Comparison of ENCODE assay signal across 15 cellular contexts in genomic region chr7:148584154-148584827, GRCh38. TPM values are rescaled to one million over a fixed set of nuclear protein-coding genes. Genes with fewer than 3 reads are reported as not detected.
DNase-seq lines count a peak whose midpoint lies in the region; ATAC-seq and TF ChIP-seq lines count a peak whose summit lies in the region.
"Had no signal": no experiment of that assay in that cellular context is flagged by ENCODE, and none has a peak within 500 bp of the region (broad histone marks: within the 10 kb centered on the region; RNA-seq: fewer than 3 reads in every experiment).

No MANE protein-coding gene starts in this region.

- 45% methylated on average over 5 of the region's 5 CpGs for WGBS in upper lobe of left lung, 2 donors

- TF ChIP-seq EP300 in upper lobe of left lung (IDR thresholded peaks at IDR 0.05): no peak

- no peaks in the 10 kb centered on the region for H3K4me1 Mint-ChIP-seq in chondrocyte (ENCODE audit: low read depth)

- H3K4me3 ChIP-seq in GM06990 (replicated peaks; ENCODE audit: low read depth, low read length): no peak overlapping the region
- H3K4me3 ChIP-seq in upper lobe of left lung: no peak overlapping the region
- H3K4me3 ChIP-seq: K562 had no signal

- DNase-seq in GM06990 (ENCODE audit: extremely low read depth, insufficient read length): peak; percentile 54
- DNase-seq in upper lobe of left lung: no peak
- no peak for DNase-seq in NCI-H2029 treated with DMSO at 0.1 percent for 48 hours (lab: John Stamatoyannopoulos, UW)
- no peak for DNase-seq in cerebellar nuclear complex (lab: John Stamatoyannopoulos, UW)
- no peak for DNase-seq in chondrocyte (ENCODE audit: low spot score)
- DNase-seq: activated naive CD4-positive, alpha-beta T cell treated with anti-CD3 and anti-CD28 coated beads, Interleukin-2, amount 50 U/mL, for 16 hours; COR-L47; NCI-H524 treated with DMSO at 0.1 percent for 48 hours; stimulated activated CD4-positive, alpha-beta T cell treated with anti-CD3 and anti-CD28 coated beads, Interleukin-2, amount 100 ng/mL, for 24 hours; trophoblast cell had no signal

- H3K9me3 Mint-ChIP-seq in chondrocyte (ENCODE audit: low read depth): no peaks in the 10 kb centered on the region
- H3K9me3 Mint-ChIP-seq: nephron had no signal

- no peaks in the 10 kb centered on the region; the same call in 1 of the 2 replicates for H3K27me3 ChIP-seq in GM06990 (replicated peaks; ENCODE audit: control insufficient read depth, insufficient read depth, low read length)
- H3K27me3 ChIP-seq in upper lobe of left lung: no peaks in the 10 kb centered on the region

- TF ChIP-seq CTCF in GM06990 (IDR thresholded peaks at IDR 0.05; ENCODE audit: insufficient read depth, low read length, poor library complexity, severe bottlenecking) (no peak), upper lobe of left lung (IDR thresholded peaks at IDR 0.05) (no peak), chondrocyte (IDR thresholded peaks at IDR 0.05) (no peak)

- H3K4me1 ChIP-seq in upper lobe of left lung: no peaks in the 10 kb centered on the region

- H3K27ac Mint-ChIP-seq in chondrocyte (ENCODE audit: unreplicated experiment): no peak overlapping the region
- H3K27ac Mint-ChIP-seq: nephron had no signal

- peaks cover 39% of the 10 kb centered on the region for H3K27me3 Mint-ChIP-seq in chondrocyte (ENCODE audit: low read depth)

- ATAC-seq in GM18870 (IDR thresholded peaks at IDR 0.05; ENCODE audit: unreplicated experiment) (peak; percentile 98), HG02623 (IDR thresholded peaks at IDR 0.05; ENCODE audit: unreplicated experiment) (peak; percentile 93), HG03521 (IDR thresholded peaks at IDR 0.05; ENCODE audit: unreplicated experiment) (peak; percentile 87), upper lobe of left lung (ENCODE audit: low FRiP score in 2 of 2) (no peak)
- ATAC-seq: K562 had no signal

- H3K36me3 Mint-ChIP-seq in chondrocyte (ENCODE audit: low read depth): no peaks in the 10 kb centered on the region

- no peaks in the 10 kb centered on the region for H3K36me3 ChIP-seq in GM06990 (ENCODE audit: control insufficient read depth, insufficient read depth, low read length)
- H3K36me3 ChIP-seq in upper lobe of left lung: no peaks in the 10 kb centered on the region

- no peaks in the 10 kb centered on the region for H3K9me3 ChIP-seq in upper lobe of left lung

- no peak overlapping the region for H3K27ac ChIP-seq in upper lobe of left lung

- H3K4me3 Mint-ChIP-seq in chondrocyte (ENCODE audit: unreplicated experiment): no peak overlapping the region
- H3K4me3 Mint-ChIP-seq: nephron had no signal

- no peak for TF ChIP-seq POLR2A in upper lobe of left lung (IDR thresholded peaks at IDR 0.05)

RNA-seq across cellular contexts. Expression of gene C7orf33, which starts 6.3 kb away (rescaled TPM):
- total RNA-seq in upper lobe of left lung: not detected
- total RNA-seq in chondrocyte: not detected in 3 replicates
- total RNA-seq: K562 had no signal

Comparison
In these comparisons a context has a peak if more than half of its experiments do, and no peak if none do; other contexts are left out.
1. ATAC-seq: peak in GM18870 (single experiment), HG02623 (single experiment) and HG03521 (single experiment); none in upper lobe of left lung (0 of 2).